Comparison of ENCODE assay signal across 8 cellular contexts in genomic region chr18:58042826-58043362, GRCh38. TPM values are rescaled to one million over a fixed set of nuclear protein-coding genes. Genes with fewer than 3 reads are reported as not detected.
DNase-seq lines count a peak whose midpoint lies in the region; ATAC-seq and TF ChIP-seq lines count a peak whose summit lies in the region.

No MANE protein-coding gene starts in this region.

- peaks cover 16% of the 10 kb centered on the region for H3K4me1 Mint-ChIP-seq in endothelial cell (ENCODE audit: unreplicated experiment)

- CTCF ChIA-PET in OCI-LY7 (lab: Charles Lee; ENCODE audit: unreplicated experiment) = interaction anchor here (0.5 to 0.7 kb wide), 3 partner anchors 81 to 1235 kb away, joined by 3 read pairs; no protein-coding TSS in a partner anchor

- H3K27me3 Mint-ChIP-seq in endothelial cell (ENCODE audit: unreplicated experiment) = peaks cover 8% of the 10 kb centered on the region

- BruUV-seq in OCI-LY7 (replicated peaks; lab: Mats Ljungman, UMichigan) = no TSS peak

- H3K4me1 ChIP-seq in DND-41 (ENCODE audit: insufficient read depth, low read length) (peaks cover 28% of the 10 kb centered on the region), OCI-LY7 (ENCODE audit: insufficient read depth, low read length, poor library complexity, severe bottlenecking) (peaks cover 6% of the 10 kb centered on the region), parathyroid adenoma (no peaks in the 10 kb centered on the region)

- no peak for TF ChIP-seq CTCF in DND-41 (IDR thresholded peaks at IDR 0.05; ENCODE audit: borderline replicate concordance, extremely low read depth, low read length, poor library complexity, severe bottlenecking)
- TF ChIP-seq CTCF in OCI-LY7 (conservative IDR thresholded peaks at IDR 0.05; ENCODE audit: low read length) = no peak
- no peak for TF ChIP-seq CTCF in endothelial cell (IDR thresholded peaks at IDR 0.05; ENCODE audit: unreplicated experiment)
- TF ChIP-seq CTCF in parathyroid adenoma (IDR thresholded peaks at IDR 0.05) = no peak

- no peaks in the 10 kb centered on the region for H3K9me2 ChIP-seq in OCI-LY7 (ENCODE audit: insufficient read depth, low read length)

- H3K27me3 ChIP-seq in DND-41 (ENCODE audit: insufficient read depth, low read length, poor library complexity) (peaks cover 6% of the 10 kb centered on the region), parathyroid adenoma (ENCODE audit: control insufficient read depth, insufficient read depth, low read length) (no peaks in the 10 kb centered on the region)

- POLR2A ChIA-PET in OCI-LY7 (lab: Charles Lee) = interaction anchor here (0.5 kb wide), 2 partner anchors 111 to 421 kb away, joined by 3 to 4 read pairs; no protein-coding TSS in a partner anchor

- H4K20me1 ChIP-seq in DND-41 (ENCODE audit: insufficient read depth, low read length) = 0 out of 2 replicates have a peak, but pooled peaks cover 4% of the 10 kb centered on the region
- H4K20me1 ChIP-seq in OCI-LY7 (ENCODE audit: insufficient read depth, low read length) = no peaks in the 10 kb centered on the region

- H3K4me2 ChIP-seq in DND-41 (ENCODE audit: insufficient read depth, low read length) (peak overlapping the region; percentile 69), OCI-LY7 (ENCODE audit: low read length) (peak overlapping the region; percentile 80), parathyroid adenoma (ENCODE audit: low read length) (peak overlapping the region; percentile 83)

- no peak for ATAC-seq in DND-41 (ENCODE audit: insufficient read depth, low read depth)
- ATAC-seq in HG03354 (IDR thresholded peaks at IDR 0.05; ENCODE audit: poor library complexity, severe bottlenecking, unreplicated experiment) = no peak
- no peak for ATAC-seq in GM21528 (IDR thresholded peaks at IDR 0.05; ENCODE audit: low FRiP score, unreplicated experiment)
- no peak for ATAC-seq in HG03342 (IDR thresholded peaks at IDR 0.05; ENCODE audit: unreplicated experiment)

- H3K36me3 Mint-ChIP-seq in endothelial cell (ENCODE audit: low read depth, unreplicated experiment) = no peaks in the 10 kb centered on the region

- H3K9me3 ChIP-seq in DND-41 (ENCODE audit: insufficient read depth, low read length, severe bottlenecking) (no peaks in the 10 kb centered on the region), OCI-LY7 (ENCODE audit: low read length) (no peaks in the 10 kb centered on the region), parathyroid adenoma (ENCODE audit: control insufficient read depth, low read length) (no peaks in the 10 kb centered on the region)

- peak overlapping the region in 1 of 2 experiments; percentile 64; a peak in 3 of 4 replicates for H3K4me3 ChIP-seq in DND-41 (ENCODE audit: low read depth in 1 of 2, low read length in 2 of 2)
- H3K4me3 ChIP-seq in OCI-LY7 (ENCODE audit: low read depth, low read length, poor library complexity, severe bottlenecking) = peak overlapping the region; percentile 78
- peak overlapping the region; percentile 65 for H3K4me3 ChIP-seq in parathyroid adenoma (ENCODE audit: low read depth, low read length)

- H3K4me3 Mint-ChIP-seq in endothelial cell (ENCODE audit: unreplicated experiment) = peak overlapping the region; percentile 94

- DNase-seq in DND-41 (no peak), OCI-LY7 (ENCODE audit: low spot score) (no peak), endothelial cell (ENCODE audit: low spot score) (no peak)
- DNase-seq in activated CD4-positive, CD25-positive, alpha-beta regulatory T cell (lab: John Stamatoyannopoulos, UW) = no peak

- H2AFZ ChIP-seq in DND-41 (ENCODE audit: low read depth, low read length) (peak overlapping the region; percentile 88), OCI-LY7 (ENCODE audit: low read length) (peak overlapping the region; percentile 57; the same call in 1 of the 2 replicates), parathyroid adenoma (peak overlapping the region; percentile 81)

- H3K27ac ChIP-seq in DND-41 (ENCODE audit: low read length) (no peak overlapping the region), OCI-LY7 (ENCODE audit: low read depth, low read length, poor library complexity, severe bottlenecking) (no peak overlapping the region), parathyroid adenoma (no peak overlapping the region)

- peak overlapping the region; percentile 49 for H3K27ac Mint-ChIP-seq in endothelial cell (ENCODE audit: unreplicated experiment)

- H3K79me2 ChIP-seq in DND-41 (ENCODE audit: insufficient read depth, low read length) = no peaks in the 10 kb centered on the region
- H3K79me2 ChIP-seq in OCI-LY7 (ENCODE audit: insufficient read depth, low read depth, low read length) = no peaks in the 10 kb centered on the region
- H3K79me2 ChIP-seq in parathyroid adenoma = no peaks in the 10 kb centered on the region

- H3K36me3 ChIP-seq in DND-41 (ENCODE audit: insufficient read depth, low read length) (no peaks in the 10 kb centered on the region), OCI-LY7 (ENCODE audit: insufficient read depth, low read length) (no peaks in the 10 kb centered on the region), parathyroid adenoma (ENCODE audit: control insufficient read depth, insufficient read depth, low read length) (no peaks in the 10 kb centered on the region)

- intact Hi-C loops in OCI-LY7 (cut with micrococcal nuclease; ENCODE audit: unreplicated experiment) = loop anchor here (1.0 to 10.0 kb wide), 3 partner anchors 79 to 722 kb away; no protein-coding TSS in a partner anchor

- H3K9me3 Mint-ChIP-seq in endothelial cell (ENCODE audit: unreplicated experiment) = no peaks in the 10 kb centered on the region

- H3K9ac ChIP-seq in DND-41 (ENCODE audit: low read depth, low read length) (peak overlapping the region; percentile 64), parathyroid adenoma (no peak overlapping the region)

RNA-seq across cellular contexts. Expression of gene NEDD4L, which starts 1.1 kb away (rescaled TPM):
- 3.3 and 3.4 TPM in 2 replicates for total RNA-seq in OCI-LY7 (2014; rRNA removed; shearing (Covaris generic))
- 3.2 and 3.6 TPM in 2 replicates for total RNA-seq in OCI-LY7 (2022)
- total RNA-seq in endothelial cell (ENCODE audit: unreplicated experiment) = 42.8 TPM
